In the genomic region with DNA sequence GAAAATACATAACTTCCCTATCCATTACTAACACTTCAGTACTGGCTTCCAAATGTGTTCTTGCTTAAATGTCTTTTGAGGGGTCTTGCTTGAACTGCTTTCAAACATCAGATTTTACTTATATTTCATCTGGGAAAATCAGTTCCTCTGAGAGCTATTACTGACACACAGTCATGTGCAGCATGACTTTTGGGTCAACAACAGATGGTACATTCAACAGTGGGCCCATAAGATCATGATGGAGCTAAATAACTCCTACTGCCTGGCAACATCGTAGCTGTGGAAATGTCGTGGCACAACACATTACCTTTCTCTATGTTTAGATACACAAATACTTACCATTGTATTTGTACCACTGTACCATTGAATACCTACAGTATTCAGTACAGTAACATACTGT, we compare ENCODE assay signal across 23 cellular contexts. TPM values are rescaled to one million over a fixed set of nuclear protein-coding genes. Genes with fewer than 3 reads are reported as not detected.
"Had no signal": no experiment of that assay in that cellular context is flagged by ENCODE, and none has a peak within 500 bp of the region (broad histone marks: within the 10 kb centered on the region; RNA-seq: fewer than 3 reads in every experiment).

No MANE protein-coding gene starts in this region.

- H3K9me3 ChIP-seq: heart left ventricle, thoracic aorta, upper lobe of left lung, vagina had no signal

- H3K27me3 ChIP-seq: upper lobe of left lung, vagina had no signal

- H3K4me3 ChIP-seq: heart left ventricle, thoracic aorta, upper lobe of left lung, vagina had no signal

- DNase-seq: activated B cell treated with CpG ODN at 0.5 μM for 24 hours; activated CD8-positive, alpha-beta memory T cell treated with anti-CD3 and anti-CD28 coated beads, Interleukin-2, amount 10 ng/mL, durations not matched to agents 7 days and 5 days; activated CD8-positive, alpha-beta T cell treated with anti-CD3 and anti-CD28 coated beads, Interleukin-2, amount 10 ng/mL, durations not matched to agents 7 days and 5 days; activated naive CD4-positive, alpha-beta T cell; activated T-cell treated with anti-CD3 and anti-CD28 coated beads, Interleukin-2, amount 50 U/mL, for 72 hours; effector CD8-positive, alpha-beta T cell; erythroblast; foreskin fibroblast; heart left ventricle; hypothalamus; immature natural killer cell; kidney; left colon; mesenchymal stem cell; posterior cingulate gyrus; right cardiac atrium; stimulated activated CD4-positive, alpha-beta T cell treated with anti-CD3 and anti-CD28 coated beads, Interleukin-12 subunit alpha, Interleukin-12 subunit beta, amount 100 ng/mL, for 4 hours; stimulated activated CD4-positive, alpha-beta T cell treated with anti-CD3 and anti-CD28 coated beads, Interleukin-4, amount 100 ng/mL, for 1 hour; T-helper 17 cell; T1000; upper lobe of left lung had no signal

- H3K36me3 ChIP-seq: heart left ventricle, thoracic aorta, upper lobe of left lung, vagina had no signal

RNA-seq across cellular contexts. Expression of a gene that starts 43.8 kb away (rescaled TPM):
- polyA plus RNA-seq: immature natural killer cell had no signal
